In the genomic region with DNA sequence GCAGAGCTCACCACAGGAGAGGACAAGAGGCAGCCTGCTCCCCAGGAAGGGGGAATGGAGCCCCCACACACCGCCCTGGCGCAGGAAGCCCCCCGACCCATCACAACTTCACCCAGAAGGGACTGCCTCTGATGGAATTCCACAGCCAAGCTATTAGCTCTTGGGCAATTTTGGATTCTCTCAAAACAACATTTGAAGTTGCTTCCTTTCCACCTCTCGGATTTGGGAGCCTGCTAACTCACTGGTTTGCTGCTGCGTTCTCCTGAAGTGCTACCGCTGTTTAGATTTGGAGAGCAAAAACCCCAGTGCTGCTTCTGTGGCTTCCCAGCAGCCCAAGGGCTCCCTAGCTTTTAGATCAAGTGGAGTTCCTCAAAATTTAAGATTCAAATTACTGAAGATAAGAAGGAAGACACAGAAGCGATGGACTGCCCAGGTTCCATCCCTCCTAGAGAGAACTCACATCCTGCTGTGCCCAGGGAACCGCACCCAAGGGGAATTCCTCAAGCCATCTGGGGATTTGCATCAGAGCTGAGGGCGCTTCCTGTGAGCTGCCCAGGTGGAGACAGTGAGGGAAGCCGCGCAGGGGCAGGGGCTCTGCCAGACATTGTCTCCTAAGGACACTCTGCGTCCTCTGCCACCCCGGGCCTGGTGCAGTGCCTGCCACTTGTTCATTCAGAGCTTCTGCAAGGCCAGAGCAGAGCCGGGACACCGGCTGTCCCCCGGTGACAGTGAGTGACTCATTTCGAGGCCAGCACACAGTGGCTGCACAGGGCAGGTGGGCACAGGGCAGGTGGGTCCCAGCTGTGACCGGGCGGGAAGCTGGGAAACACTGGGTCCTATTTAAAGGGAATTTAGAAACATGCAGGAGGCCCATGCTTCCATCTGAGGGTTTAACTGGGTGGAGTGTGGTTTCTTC, we compare ENCODE assay signal across 13 cellular contexts. TPM values are rescaled to one million over a fixed set of nuclear protein-coding genes. Genes with fewer than 3 reads are reported as not detected.
A peak's percentile ranks its signal among the peaks of the same experiment; 100 is the strongest.
DNase-seq lines count a peak whose midpoint lies in the region; ATAC-seq and TF ChIP-seq lines count a peak whose summit lies in the region.
"Had no signal": no experiment of that assay in that cellular context is flagged by ENCODE, and none has a peak within 500 bp of the region (broad histone marks: within the 10 kb centered on the region; RNA-seq: fewer than 3 reads in every experiment).

No MANE protein-coding gene starts in this region.

- no peak overlapping the region for H4K8ac ChIP-seq in trophoblast cell (ENCODE audit: low read depth, low read length)

- DNase-seq in ACHN, result peak; percentile 32
- peak; percentile 7 for DNase-seq in NCI-H526 treated with DMSO at 0.1 percent for 48 hours (lab: John Stamatoyannopoulos, UW)
- DNase-seq in fibroblast of villous mesenchyme (ENCODE audit: low read depth), result peak; percentile 49
- DNase-seq in trophoblast cell, result no peak
- no peak for DNase-seq in activated effector memory CD4-positive, alpha-beta T cell treated with anti-CD3 and anti-CD28 coated beads, Interleukin-2, amount 50 U/mL, for 16 hours
- DNase-seq in GOT3 (lab: John Stamatoyannopoulos, UW), result no peak
- DNase-seq in DMS79 treated with DMSO at 0.1 percent for 48 hours (lab: John Stamatoyannopoulos, UW), result no peak
- DNase-seq: foreskin melanocyte, MG63, testis had no signal

- H3K27ac ChIP-seq in trophoblast cell (ENCODE audit: low read depth, low read length), result no peak overlapping the region

- no peak overlapping the region for H4K12ac ChIP-seq in trophoblast cell (ENCODE audit: low read depth, low read length)

- H3K79me2 ChIP-seq in trophoblast cell (ENCODE audit: control insufficient read depth, insufficient read depth, low read length, poor library complexity), result peaks cover 6% of the 10 kb centered on the region

- H3K23ac ChIP-seq in trophoblast cell (ENCODE audit: low read length), result no peak overlapping the region

- no peak overlapping the region for H3K4me3 ChIP-seq in fibroblast of villous mesenchyme (ENCODE audit: low read depth, low read length)
- H3K4me3 ChIP-seq in trophoblast cell (ENCODE audit: low read depth, low read length), result no peak overlapping the region
- H3K4me3 ChIP-seq: MG63, prostate gland, testis had no signal

- TF ChIP-seq CTCF in fibroblast of villous mesenchyme (IDR thresholded peaks at IDR 0.05; ENCODE audit: insufficient read depth, low read depth, low read length), result no peak

- no peak overlapping the region for H2AFZ ChIP-seq in trophoblast cell (ENCODE audit: insufficient read depth, low read length, poor library complexity)

- H3K4me1 ChIP-seq in trophoblast cell (ENCODE audit: control insufficient read depth in 1 of 2, insufficient read depth in 2 of 2, low read length in 2 of 2), result peaks cover 25 to 36% of the 10 kb centered on the region in 2 experiments
- H3K4me1 ChIP-seq: prostate gland had no signal

- peaks cover 14 to 17% of the 10 kb centered on the region in 2 experiments for H3K36me3 ChIP-seq in trophoblast cell (ENCODE audit: control insufficient read depth in 1 of 2, insufficient read depth in 2 of 2, low read length in 2 of 2)
- H3K36me3 ChIP-seq: MG63, prostate gland had no signal

- H3K18ac ChIP-seq in trophoblast cell (ENCODE audit: low read length), result peak overlapping the region; percentile 19

- in situ Hi-C loops in ACHN (cut with HindIII; ENCODE audit: low pct_ligation_motif_present, low pct_unique_long_range_greater_than_20kb, low sequenced_read_pairs), result no loop called here

- ATAC-seq in GM18907 (IDR thresholded peaks at IDR 0.05; ENCODE audit: unreplicated experiment), result no peak
- ATAC-seq: Panc1 had no signal

- H3K14ac ChIP-seq in trophoblast cell (ENCODE audit: low read length), result no peak overlapping the region

- no CpG with 5 or more reads among the region's 19 CpGs for WGBS in trophoblast cell (ENCODE audit: extremely low coverage, insufficient coverage, insufficient read length)

- no peak overlapping the region for H2BK120ac ChIP-seq in trophoblast cell (ENCODE audit: insufficient read depth, low read length, poor library complexity)

- peak overlapping the region; percentile 5 for H2AK5ac ChIP-seq in trophoblast cell (ENCODE audit: low read length)

- no peak overlapping the region for H3K9ac ChIP-seq in trophoblast cell (ENCODE audit: low read length)

- H3K9me3 ChIP-seq in trophoblast cell (ENCODE audit: insufficient read depth, low read depth, low read length), result no peaks in the 10 kb centered on the region
- H3K9me3 ChIP-seq: MG63, prostate gland, testis had no signal

- peaks cover 2% of the 10 kb centered on the region for H3K79me1 ChIP-seq in trophoblast cell (ENCODE audit: low read length)

- no peak overlapping the region for H3K4me2 ChIP-seq in trophoblast cell (ENCODE audit: low read length)

- no peak overlapping the region for H2BK12ac ChIP-seq in trophoblast cell (ENCODE audit: low read length)

- H3K27me3 ChIP-seq in trophoblast cell (ENCODE audit: insufficient read depth, low read length), result no peaks in the 10 kb centered on the region
- H3K27me3 ChIP-seq: MG63, testis had no signal

- no peak overlapping the region for H3K4ac ChIP-seq in trophoblast cell (ENCODE audit: low read depth, low read length)

- H4K91ac ChIP-seq in trophoblast cell (ENCODE audit: low read depth, low read length), result no peak overlapping the region

- no peak overlapping the region for H2BK5ac ChIP-seq in trophoblast cell (ENCODE audit: low read depth, low read length, poor library complexity)

RNA-seq across cellular contexts. Expression of gene COL4A1, which starts 45.5 kb away (rescaled TPM):
- 1,391 and 1,673 TPM in 2 replicates for total RNA-seq in fibroblast of villous mesenchyme
- polyA plus RNA-seq in trophoblast cell (2013), result 445 and 497 TPM in 2 replicates

RNA-seq across cellular contexts. Expression of gene COL4A2, which starts 45.7 kb away (rescaled TPM):
- total RNA-seq in fibroblast of villous mesenchyme, result 756 and 1,116 TPM in 2 replicates
- 769 and 825 TPM in 2 replicates for polyA plus RNA-seq in trophoblast cell (2013)

Comparison
In these comparisons a context has a peak if more than half of its experiments do, and no peak if none do; other contexts are left out.
1. DNase-seq: peak in ACHN (single experiment), NCI-H526 treated with DMSO at 0.1 percent for 48 hours (single experiment) and fibroblast of villous mesenchyme (single experiment); none in trophoblast cell (0 of 2), activated effector memory CD4-positive, alpha-beta T cell treated with anti-CD3 and anti-CD28 coated beads, Interleukin-2, amount 50 U/mL, for 16 hours (single experiment), GOT3 (single experiment) and DMS79 treated with DMSO at 0.1 percent for 48 hours (single experiment).